ENCODE assay signal across 9 cellular contexts in genomic region chr10:100878291-100878910, GRCh38. TPM values are rescaled to one million over a fixed set of nuclear protein-coding genes. Genes with fewer than 3 reads are reported as not detected.
DNase-seq lines count a peak whose midpoint lies in the region; ATAC-seq and TF ChIP-seq lines count a peak whose summit lies in the region.
"Had no signal": no experiment of that assay in that cellular context is flagged by ENCODE, and none has a peak within 500 bp of the region (broad histone marks: within the 10 kb centered on the region; RNA-seq: fewer than 3 reads in every experiment).

No MANE protein-coding gene starts in this region.

- 14 to 17% methylated on average over 5 of the region's 5 CpGs for WGBS in lower leg skin, 2 donors

- ATAC-seq in left lobe of liver: peak; percentile 94
- ATAC-seq in stimulated activated naive CD8-positive, alpha-beta T cell treated with anti-CD3 and anti-CD28 coated beads, Interleukin-15, Interleukin-2, amounts not matched to agents 100 U/mL and 50 U/mL, for 24 hours: no peak
- ATAC-seq: effector memory CD8-positive, alpha-beta T cell had no signal

- no peak overlapping the region for H3K27ac ChIP-seq in caudate nucleus (ENCODE audit: low read depth, low read length)

- DNase-seq in NCI-H2081 (lab: John Stamatoyannopoulos, UW) (peak; percentile 14 to 15), NCI-H2081 treated with DMSO at 0.1 percent for 48 hours (lab: John Stamatoyannopoulos, UW) (no peak), RPMI8226 (peak; percentile 68), caudate nucleus (lab: John Stamatoyannopoulos, UW) (peak in 56 of 61 donors; percentile 6 to 87 (median 43)), left lobe of liver (ENCODE audit: low spot score) (peak; percentile 63), lower leg skin (ENCODE audit: low spot score in 2 of 2) (no peak)
- DNase-seq in stimulated activated naive CD8-positive, alpha-beta T cell treated with anti-CD3 and anti-CD28 coated beads, Interleukin-15, Interleukin-2, amounts not matched to agents 100 U/mL and 50 U/mL, for 24 hours: peak; percentile 26

- TF ChIP-seq POLR2A in lower leg skin (IDR thresholded peaks at IDR 0.05): no peak

- no peak for TF ChIP-seq CTCF in lower leg skin (IDR thresholded peaks at IDR 0.05)

- no peak overlapping the region for H3K4me3 ChIP-seq in lower leg skin (ENCODE audit: low read depth, poor library complexity, severe bottlenecking)

- intact Hi-C loops in lower leg skin (cut with DNase I; ENCODE audit: low total_unique reads): no loop called here

- peak; percentile 91 for TF ChIP-seq RAD21 in Ishikawa (IDR thresholded peaks at IDR 0.05; ENCODE audit: low read depth)

- TF ChIP-seq EP300 in Ishikawa (IDR thresholded peaks at IDR 0.05; ENCODE audit: borderline replicate concordance): no peak

TF ChIP-seq in Ishikawa, 13 proteins besides CTCF, POLR2A, EP300 and RAD21:
- no peak for TF ChIP-seq EGR1 (IDR thresholded peaks at IDR 0.05)
- no peak for TF ChIP-seq TAF1 (IDR thresholded peaks at IDR 0.05; ENCODE audit: low read depth)
- TF ChIP-seq CEBPB (IDR thresholded peaks at IDR 0.05): no peak
- TF ChIP-seq TCF12 (IDR thresholded peaks at IDR 0.05; ENCODE audit: low read depth): no peak
- no peak for TF ChIP-seq CREB1 (IDR thresholded peaks at IDR 0.05; ENCODE audit: low read depth)
- TF ChIP-seq YY1 (IDR thresholded peaks at IDR 0.05; ENCODE audit: low read depth): no peak
- TF ChIP-seq TEAD4 (IDR thresholded peaks at IDR 0.05): no peak
- TF ChIP-seq NFIC (IDR thresholded peaks at IDR 0.05): no peak
- no peak for TF ChIP-seq USF1 (IDR thresholded peaks at IDR 0.05)
- TF ChIP-seq ZBTB7A (IDR thresholded peaks at IDR 0.05; ENCODE audit: low read depth): no peak
- no peak for TF ChIP-seq MAX (IDR thresholded peaks at IDR 0.05)

RNA-seq across cellular contexts. Expression of gene SLF2, which starts 34.4 kb away (rescaled TPM):
- total RNA-seq in left lobe of liver: 7.7 TPM
- total RNA-seq in lower leg skin: 10 to 100 TPM in 3 of 4 donors, 1 to 10 TPM in 1; 8.3 to 23.3 (median 14.9) TPM

Comparison
In these comparisons a context has a peak if more than half of its experiments do, and no peak if none do; other contexts are left out.
1. DNase-seq: peak in NCI-H2081 (2 of 2), RPMI8226 (single experiment), caudate nucleus (56 of 61), left lobe of liver (single experiment) and stimulated activated naive CD8-positive, alpha-beta T cell treated with anti-CD3 and anti-CD28 coated beads, Interleukin-15, Interleukin-2, amounts not matched to agents 100 U/mL and 50 U/mL, for 24 hours (single experiment); none in NCI-H2081 treated with DMSO at 0.1 percent for 48 hours (single experiment) and lower leg skin (0 of 2).